2 cellular contexts compared by ENCODE assay signal in genomic region chr2:105812180-105813044, GRCh38.
A peak's percentile ranks its signal among the peaks of the same experiment; 100 is the strongest.
TF ChIP-seq lines count a peak whose summit lies in the region.

No MANE protein-coding gene starts in this region.

TF ChIP-seq in GM12891, 5 proteins besides CTCF, POLR2A, EP300 and RAD21 (continued from another document):
- TF ChIP-seq TAF1 (IDR thresholded peaks at IDR 0.05; ENCODE audit: low read depth, low read length) = no peak
- TF ChIP-seq POLR2AphosphoS5 (IDR thresholded peaks at IDR 0.05; ENCODE audit: low read depth, low read length) = no peak
- no peak for TF ChIP-seq POU2F2 (IDR thresholded peaks at IDR 0.05; ENCODE audit: low read depth, low read length)

TF ChIP-seq in IMR-90, 13 proteins besides CTCF, POLR2A, EP300 and RAD21 (continued from another document):
- TF ChIP-seq RCOR1 (IDR thresholded peaks at IDR 0.05; ENCODE audit: insufficient replicate concordance, low read length) (peak; percentile 53), ELK1 (IDR thresholded peaks at IDR 0.05; ENCODE audit: borderline replicate concordance, low read depth, low read length) (no peak), MXI1 (IDR thresholded peaks at IDR 0.05; ENCODE audit: borderline replicate concordance, low read depth, low read length) (peak; percentile 50; the same call in 1 of the 2 replicates), BHLHE40 (IDR thresholded peaks at IDR 0.05; ENCODE audit: low read depth, low read length) (0 out of 2 replicates have a peak, but pooled peaks have one; percentile 8)
TF ChIP-seq in IMR-90: peak in this region for 4.
